ENCODE assay signal across 35 cellular contexts in genomic region chr22:45788530-45788929, GRCh38.
"Had no signal": no experiment of that assay in that cellular context is flagged by ENCODE, and none has a peak within 500 bp of the region (broad histone marks: within the 10 kb centered on the region; RNA-seq: fewer than 3 reads in every experiment).

No MANE protein-coding gene starts in this region.

- DNase-seq: activated CD4-positive, alpha-beta T cell treated with anti-CD3 and anti-CD28 coated beads for 36 hours; activated CD4-positive, alpha-beta T cell treated with anti-CD3 and anti-CD28 coated beads, Interleukin-2, amount 50 U/mL, for 48 hours; activated CD4-positive, CD25-positive, alpha-beta regulatory T cell; activated CD8-positive, alpha-beta memory T cell treated with anti-CD3 and anti-CD28 coated beads, Interleukin-2, amount 50 U/mL, for 4 hours; activated effector memory CD4-positive, alpha-beta T cell treated with anti-CD3 and anti-CD28 coated beads, Interleukin-2, amount 50 U/mL, for 16 hours; activated naive CD4-positive, alpha-beta T cell treated with anti-CD3 and anti-CD28 coated beads, Interleukin-2, amount 10 ng/mL, durations not matched to agents 7 days and 5 days; activated naive CD8-positive, alpha-beta T cell treated with anti-CD3 and anti-CD28 coated beads, Interleukin-2, amount 10 ng/mL, durations not matched to agents 7 days and 5 days; activated T-cell treated with anti-CD3 and anti-CD28 coated beads, Interleukin-2, amount 50 U/mL, for 1 hour; cerebellar nuclear complex; colonic mucosa; dorsolateral prefrontal cortex; effector memory CD4-positive, alpha-beta T cell; erythroblast; left colon; mammary epithelial cell; midbrain; naive thymus-derived CD8-positive, alpha-beta T cell; psoas muscle; stimulated activated CD4-positive, alpha-beta T cell treated with anti-CD3 and anti-CD28 coated beads, Interleukin-1b, Interleukin-23, amount 100 ng/mL, for 48 hours; stimulated activated CD4-positive, alpha-beta T cell treated with anti-CD3 and anti-CD28 coated beads, Interleukin-4, amount 100 ng/mL, for 4 hours; stimulated activated CD8-positive, alpha-beta memory T cell treated with anti-CD3 and anti-CD28 coated beads, Interleukin-4, amount 100 ng/mL, for 48 hours; stomach; SW 1271; T-helper 2 cell; thyroid gland; upper lobe of right lung had no signal

- ATAC-seq: activated CD4-positive, alpha-beta T cell treated with anti-CD3 and anti-CD28 coated beads for 36 hours; left colon; naive thymus-derived CD8-positive, alpha-beta T cell; psoas muscle; stimulated activated memory B cell treated with anti-CD40 and anti-IgM and Interleukin-4, amounts not matched to agents 10 μg/mL and 1 μg/mL and 100 μg/mL, for 72 hours; upper lobe of right lung had no signal

- H3K4me1 ChIP-seq: colonic mucosa had no signal

- H3K27me3 ChIP-seq: ascending aorta, cardiac muscle cell, colonic mucosa, dorsolateral prefrontal cortex, gastroesophageal sphincter, hepatocyte, stomach, thyroid gland, upper lobe of right lung had no signal

- FAIRE-seq: keratinocyte had no signal

- H3K4me3 Mint-ChIP-seq: activated CD4-positive, alpha-beta T cell treated with anti-CD3 and anti-CD28 coated beads for 36 hours; activated naive CD4-positive, alpha-beta T cell treated with anti-CD3 and anti-CD28 coated beads, Interleukin-2, amount 10 ng/mL, durations not matched to agents 7 days and 5 days; activated naive CD8-positive, alpha-beta T cell treated with anti-CD3 and anti-CD28 coated beads, Interleukin-2, amount 10 ng/mL, durations not matched to agents 7 days and 5 days; activated T-helper 1 cell treated with anti-CD3 and anti-CD28 coated beads, Interleukin-12 subunit alpha, Interleukin-12 subunit beta, Interleukin-2, Interleukin-4 antibody, amounts not matched to agents 30 ng/mL and 10 ng/mL and 1 ng/mL, durations not matched to agents 14 hours and 24 hours and 36 hours; brain; naive thymus-derived CD8-positive, alpha-beta T cell; stimulated activated memory B cell treated with anti-CD40 and anti-IgM and Interleukin-4, amounts not matched to agents 10 μg/mL and 1 μg/mL and 100 μg/mL, for 72 hours had no signal

- H3K36me3 ChIP-seq: cardiac muscle cell, colonic mucosa, thyroid gland, upper lobe of right lung had no signal

- H2AFZ ChIP-seq: hepatocyte had no signal

- H3K4me2 ChIP-seq: hepatocyte, smooth muscle cell had no signal

- H3K27me3 Mint-ChIP-seq: activated CD4-positive, alpha-beta T cell treated with anti-CD3 and anti-CD28 coated beads for 36 hours; activated naive CD4-positive, alpha-beta T cell treated with anti-CD3 and anti-CD28 coated beads, Interleukin-2, amount 10 ng/mL, durations not matched to agents 7 days and 5 days; activated naive CD8-positive, alpha-beta T cell treated with anti-CD3 and anti-CD28 coated beads, Interleukin-2, amount 10 ng/mL, durations not matched to agents 7 days and 5 days; brain; naive thymus-derived CD8-positive, alpha-beta T cell; stimulated activated memory B cell treated with anti-CD40 and anti-IgM and Interleukin-4, amounts not matched to agents 10 μg/mL and 1 μg/mL and 100 μg/mL, for 72 hours had no signal

- H3K4me1 Mint-ChIP-seq: activated CD4-positive, alpha-beta T cell treated with anti-CD3 and anti-CD28 coated beads for 36 hours; activated naive CD4-positive, alpha-beta T cell treated with anti-CD3 and anti-CD28 coated beads, Interleukin-2, amount 10 ng/mL, durations not matched to agents 7 days and 5 days; activated naive CD8-positive, alpha-beta T cell treated with anti-CD3 and anti-CD28 coated beads, Interleukin-2, amount 10 ng/mL, durations not matched to agents 7 days and 5 days had no signal

- H3K9me3 Mint-ChIP-seq: activated naive CD4-positive, alpha-beta T cell treated with anti-CD3 and anti-CD28 coated beads, Interleukin-2, amount 10 ng/mL, durations not matched to agents 7 days and 5 days; activated naive CD8-positive, alpha-beta T cell treated with anti-CD3 and anti-CD28 coated beads, Interleukin-2, amount 10 ng/mL, durations not matched to agents 7 days and 5 days had no signal

- H3K27ac ChIP-seq: ascending aorta, cardiac muscle cell, colonic mucosa, dorsolateral prefrontal cortex, gastroesophageal sphincter, hepatocyte, psoas muscle, stomach, thyroid gland, upper lobe of right lung had no signal

- H3K9me3 ChIP-seq: ascending aorta, colonic mucosa, gastroesophageal sphincter, psoas muscle, thyroid gland, upper lobe of right lung had no signal

- H3K27ac Mint-ChIP-seq: activated CD4-positive, alpha-beta T cell treated with anti-CD3 and anti-CD28 coated beads for 36 hours; activated naive CD4-positive, alpha-beta T cell treated with anti-CD3 and anti-CD28 coated beads, Interleukin-2, amount 10 ng/mL, durations not matched to agents 7 days and 5 days; activated naive CD8-positive, alpha-beta T cell treated with anti-CD3 and anti-CD28 coated beads, Interleukin-2, amount 10 ng/mL, durations not matched to agents 7 days and 5 days; activated T-helper 1 cell treated with anti-CD3 and anti-CD28 coated beads, Interleukin-12 subunit alpha, Interleukin-12 subunit beta, Interleukin-2, Interleukin-4 antibody, amounts not matched to agents 30 ng/mL and 10 ng/mL and 1 ng/mL, durations not matched to agents 14 hours and 24 hours and 36 hours; stimulated activated memory B cell treated with anti-CD40 and anti-IgM and Interleukin-4, amounts not matched to agents 10 μg/mL and 1 μg/mL and 100 μg/mL, for 72 hours had no signal

- H3K4me3 ChIP-seq: ascending aorta, cardiac muscle cell, colonic mucosa, dorsolateral prefrontal cortex, gastroesophageal sphincter, hepatocyte, psoas muscle, smooth muscle cell, stomach, thyroid gland, upper lobe of right lung had no signal
